Comparison of ENCODE assay signal across 19 cellular contexts in genomic region chr5:59758566-59758965, GRCh38.
"Had no signal": no experiment of that assay in that cellular context is flagged by ENCODE, and none has a peak within 500 bp of the region (broad histone marks: within the 10 kb centered on the region; RNA-seq: fewer than 3 reads in every experiment).

No MANE protein-coding gene starts in this region.

- H3K4me3 ChIP-seq: adrenal gland, esophagus squamous epithelium, lung, tibial artery had no signal

- ATAC-seq: activated CD8-positive, alpha-beta T cell treated with anti-CD3 and anti-CD28 coated beads, Interleukin-2, amount 10 ng/mL, durations not matched to agents 7 days and 5 days; activated T-helper 17 cell treated with anti-CD3 and anti-CD28 coated beads, Interleukin-2, amount 50 U/mL, for 72 hours; left lobe of liver; natural killer cell had no signal

- H3K27me3 ChIP-seq: adrenal gland, esophagus squamous epithelium, tibial artery had no signal

- H3K9me3 ChIP-seq: adrenal gland, esophagus squamous epithelium, tibial artery had no signal

- H3K27ac Mint-ChIP-seq: activated CD8-positive, alpha-beta T cell treated with anti-CD3 and anti-CD28 coated beads, Interleukin-2, amount 10 ng/mL, durations not matched to agents 7 days and 5 days; activated naive CD8-positive, alpha-beta T cell; activated T-helper 17 cell treated with anti-CD3 and anti-CD28 coated beads, Interleukin-2, amount 50 U/mL, for 72 hours; natural killer cell; stimulated activated naive CD8-positive, alpha-beta T cell treated with anti-CD3 and anti-CD28 coated beads, Interleukin-15, Interleukin-2, amounts not matched to agents 100 ng/mL and 50 ng/mL, for 24 hours had no signal

- H3K36me3 Mint-ChIP-seq: activated naive CD8-positive, alpha-beta T cell; natural killer cell had no signal

- H3K36me3 ChIP-seq: adrenal gland, esophagus squamous epithelium, tibial artery had no signal

- H3K4me1 Mint-ChIP-seq: activated T-helper 17 cell treated with anti-CD3 and anti-CD28 coated beads, Interleukin-2, amount 50 U/mL, for 72 hours; natural killer cell had no signal

- H3K4me1 ChIP-seq: adrenal gland had no signal

- H3K4me3 Mint-ChIP-seq: activated CD8-positive, alpha-beta T cell treated with anti-CD3 and anti-CD28 coated beads, Interleukin-2, amount 10 ng/mL, durations not matched to agents 7 days and 5 days; activated naive CD8-positive, alpha-beta T cell; activated T-helper 17 cell treated with anti-CD3 and anti-CD28 coated beads, Interleukin-2, amount 50 U/mL, for 72 hours; natural killer cell; stimulated activated naive CD8-positive, alpha-beta T cell treated with anti-CD3 and anti-CD28 coated beads, Interleukin-15, Interleukin-2, amounts not matched to agents 100 ng/mL and 50 ng/mL, for 24 hours had no signal

- H3K9me3 Mint-ChIP-seq: activated T-helper 17 cell treated with anti-CD3 and anti-CD28 coated beads, Interleukin-2, amount 50 U/mL, for 72 hours; natural killer cell; stimulated activated naive CD8-positive, alpha-beta T cell treated with anti-CD3 and anti-CD28 coated beads, Interleukin-15, Interleukin-2, amounts not matched to agents 100 ng/mL and 50 ng/mL, for 24 hours had no signal

- FAIRE-seq: astrocyte had no signal

- H3K27ac ChIP-seq: adrenal gland, tibial artery had no signal

- DNase-seq: activated CD4-positive, alpha-beta T cell treated with anti-CD3 and anti-CD28 coated beads for 1 hour; activated CD4-positive, alpha-beta T cell treated with anti-CD3 and anti-CD28 coated beads, Interleukin-2, amount 50 U/mL, for 1 hour; activated CD8-positive, alpha-beta T cell treated with anti-CD3 and anti-CD28 coated beads, Interleukin-2, amount 10 ng/mL, durations not matched to agents 7 days and 5 days; activated T-cell treated with anti-CD3 and anti-CD28 coated beads, Interleukin-2, amount 50 U/mL, for 1 hour; adrenal gland; cortex of kidney; effector CD4-positive, alpha-beta T cell; esophagus squamous epithelium; natural killer cell; stimulated activated CD4-positive, alpha-beta T cell treated with anti-CD3 and anti-CD28 coated beads, Interleukin-12 subunit alpha, Interleukin-12 subunit beta, amount 100 ng/mL, for 4 hours; stimulated activated CD4-positive, alpha-beta T cell treated with anti-CD3 and anti-CD28 coated beads, Interleukin-1b, Interleukin-23, amount 100 ng/mL, for 48 hours; T-helper 9 cell; tibial artery had no signal
